Comparison of ENCODE assay signal across 12 cellular contexts in the genomic region with DNA sequence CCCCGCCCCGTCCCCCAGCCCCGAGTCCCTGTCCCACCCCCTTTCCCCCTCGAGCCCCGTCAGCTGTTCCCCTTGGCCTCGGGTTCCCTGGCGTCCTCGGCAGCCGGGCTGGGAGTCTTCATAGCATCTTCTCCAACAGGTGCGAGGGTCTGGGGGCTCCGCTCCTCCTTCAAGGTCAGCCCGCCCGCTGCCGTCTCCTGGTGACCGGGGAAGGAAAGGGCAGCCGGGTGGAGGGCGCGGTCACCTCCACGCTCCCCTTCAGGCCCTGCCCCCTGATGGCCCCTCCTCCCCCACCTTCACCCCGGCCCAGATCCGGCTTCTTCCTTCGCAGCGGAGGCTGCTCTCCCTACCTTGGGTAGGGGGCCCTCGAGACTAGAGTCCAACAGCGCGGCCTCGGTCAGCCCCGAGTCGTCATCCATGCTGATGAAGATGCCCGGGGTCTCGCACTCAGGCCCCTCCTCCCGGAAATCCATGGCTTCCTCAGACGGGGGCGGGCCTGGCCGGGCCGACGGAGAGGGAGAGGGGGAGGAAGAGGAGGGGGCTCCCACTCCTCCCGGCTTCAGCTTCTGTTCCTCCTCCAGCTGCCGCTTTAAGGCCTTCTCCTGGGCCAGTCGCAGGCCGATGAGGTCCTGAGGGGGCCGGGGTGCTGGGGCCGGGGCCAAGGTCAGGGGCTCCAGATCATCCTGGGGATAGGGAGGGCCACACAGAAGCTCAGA. TPM values are rescaled to one million over a fixed set of nuclear protein-coding genes. Genes with fewer than 3 reads are reported as not detected.
DNase-seq lines count a peak whose midpoint lies in the region; ATAC-seq and TF ChIP-seq lines count a peak whose summit lies in the region.
"Had no signal": no experiment of that assay in that cellular context is flagged by ENCODE, and none has a peak within 500 bp of the region (broad histone marks: within the 10 kb centered on the region; RNA-seq: fewer than 3 reads in every experiment).

No MANE protein-coding gene starts in this region.

- peaks cover 0 to 11% (median 5%) of the 10 kb centered on the region in 3 donors for H3K27me3 ChIP-seq in gastrocnemius medialis
- H3K27me3 ChIP-seq: body of pancreas had no signal

- H3K9me3 ChIP-seq in gastrocnemius medialis = no peaks in the 10 kb centered on the region
- H3K9me3 ChIP-seq: body of pancreas had no signal

- intact Hi-C loops in gastrocnemius medialis (cut with DNase I; ENCODE audit: low total_unique reads) = loop anchor here (2.0 to 5.0 kb wide), 2 partner anchors 71 to 202 kb away; a partner anchor contains a TSS

- H3K4me1 ChIP-seq in gastrocnemius medialis = peaks cover 0 to 3% of the 10 kb centered on the region in 2 donors

- peaks cover 0 to 2% of the 10 kb centered on the region in 2 donors for H3K4me1 Mint-ChIP-seq in effector memory CD8-positive, alpha-beta T cell (ENCODE audit: low read depth in 2 of 2)

- no peak overlapping the region for H3K27ac Mint-ChIP-seq in effector memory CD8-positive, alpha-beta T cell

- H3K36me3 ChIP-seq in gastrocnemius medialis = peaks cover 0 to 3% of the 10 kb centered on the region in 2 donors

- no peak for ATAC-seq in gastrocnemius medialis
- ATAC-seq in GM19324 (IDR thresholded peaks at IDR 0.05; ENCODE audit: low FRiP score, unreplicated experiment) = no peak
- ATAC-seq in HG03565 (IDR thresholded peaks at IDR 0.05; ENCODE audit: unreplicated experiment) = no peak
- no peak for ATAC-seq in GM19397 (IDR thresholded peaks at IDR 0.05; ENCODE audit: unreplicated experiment)
- ATAC-seq in effector memory CD8-positive, alpha-beta T cell (replicated peaks) = no peak
- ATAC-seq: body of pancreas had no signal

- no peak overlapping the region for H3K4me3 ChIP-seq in NB4 (ENCODE audit: low read depth, low read length)
- H3K4me3 ChIP-seq in gastrocnemius medialis = peak overlapping the region; percentile 21 to 44 (median 25)
- H3K4me3 ChIP-seq: body of pancreas had no signal

- DNase-seq in NB4 (ENCODE audit: low read depth) (peak; percentile 19), caudate nucleus (lab: John Stamatoyannopoulos, UW) (no peak), islet precursor cell (peak; percentile 93), gastrocnemius medialis (no peak)
- no peak for DNase-seq in effector memory CD8-positive, alpha-beta T cell
- DNase-seq: body of pancreas, HCEC 1CT, hippocampal formation, NCI-H2029 had no signal

- TF ChIP-seq CTCF in NB4 (IDR thresholded peaks at IDR 0.05; ENCODE audit: low read depth, low read length) = no peak
- TF ChIP-seq CTCF in gastrocnemius medialis (IDR thresholded peaks at IDR 0.05 in 4 of 5, conservative IDR thresholded peaks at IDR 0.05 in 1 of 5) = no peak

- H3K4me3 Mint-ChIP-seq in effector memory CD8-positive, alpha-beta T cell = no peak overlapping the region

- H3K27me3 Mint-ChIP-seq in effector memory CD8-positive, alpha-beta T cell = no peaks in the 10 kb centered on the region

- H3K27ac ChIP-seq in caudate nucleus (ENCODE audit: low read depth, low read length) (peak overlapping the region; percentile 13), gastrocnemius medialis (no peak overlapping the region)
- H3K27ac ChIP-seq: body of pancreas had no signal

- H3K36me3 Mint-ChIP-seq in effector memory CD8-positive, alpha-beta T cell (ENCODE audit: insufficient read depth) = peaks cover 19% of the 10 kb centered on the region

- in situ Hi-C loops in gastrocnemius medialis (cut with MboI; ENCODE audit: low sequenced_read_pairs in 4 of 4) = no loop called here

- no peaks in the 10 kb centered on the region for H3K9me3 Mint-ChIP-seq in effector memory CD8-positive, alpha-beta T cell

- TF ChIP-seq POLR2A in NB4 (IDR thresholded peaks at IDR 0.05; ENCODE audit: extremely low read depth, insufficient read length) (no peak), gastrocnemius medialis (IDR thresholded peaks at IDR 0.05) (no peak)

RNA-seq across cellular contexts. Expression of a gene that starts 0.6 kb away (rescaled TPM):
- not detected for total RNA-seq in gastrocnemius medialis

RNA-seq across cellular contexts. Expression of a gene that starts 23.0 kb away (rescaled TPM):
- 100 to 1,000 TPM in 1 of 4 donors, 10 to 100 TPM in 3; 38.6 to 111 (median 56.4) TPM for total RNA-seq in gastrocnemius medialis

RNA-seq across cellular contexts. Expression of a gene that starts 33.4 kb away (rescaled TPM):
- total RNA-seq in gastrocnemius medialis = 100 to 1,000 TPM in 2 of 4 donors, 10 to 100 TPM in 2; 93.0 to 196 (median 116) TPM

RNA-seq across cellular contexts. Expression of a gene that starts 46.6 kb away (rescaled TPM):
- total RNA-seq in gastrocnemius medialis = 10 to 100 TPM in 2 of 4 donors, 1 to 10 TPM in 2; 8.2 to 12.2 (median 10.1) TPM

RNA-seq across cellular contexts. Expression of a gene that starts 47.3 kb away (rescaled TPM):
- 10 to 100 TPM; 14.1 to 64.6 (median 34.9) TPM for total RNA-seq in gastrocnemius medialis

Comparison
In these comparisons a context has a peak if more than half of its experiments do, and no peak if none do; other contexts are left out.
1. DNase-seq: peak in NB4 (single experiment) and islet precursor cell (single experiment); none in caudate nucleus (0 of 61), gastrocnemius medialis (0 of 2) and effector memory CD8-positive, alpha-beta T cell (0 of 3).